ENCODE assay signal across 1 cellular context in the genomic region with DNA sequence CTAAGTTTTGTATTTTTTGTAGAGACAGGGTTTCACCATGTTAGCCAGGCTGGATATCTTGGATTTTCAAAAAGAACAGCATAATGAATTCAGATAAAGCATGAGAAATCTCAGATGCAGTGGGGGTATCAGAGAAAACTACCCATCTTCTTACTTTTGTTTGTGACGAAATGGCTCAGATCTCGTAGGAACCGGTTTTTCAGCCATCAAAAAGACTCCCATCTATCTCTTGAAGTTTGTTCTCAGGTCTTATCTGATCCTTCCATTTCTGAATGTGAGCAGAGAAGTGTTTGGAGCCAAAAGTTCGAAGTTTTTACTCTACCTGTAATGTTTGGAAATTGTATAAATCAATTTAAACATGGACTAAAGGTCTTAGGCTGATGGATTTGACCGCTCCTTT.
TF ChIP-seq lines count a peak whose summit lies in the region.

No MANE protein-coding gene starts in this region.

TF ChIP-seq in HepG2, 621 proteins besides CTCF, POLR2A, EP300 and RAD21:
- TF ChIP-seq, protein P1, sequence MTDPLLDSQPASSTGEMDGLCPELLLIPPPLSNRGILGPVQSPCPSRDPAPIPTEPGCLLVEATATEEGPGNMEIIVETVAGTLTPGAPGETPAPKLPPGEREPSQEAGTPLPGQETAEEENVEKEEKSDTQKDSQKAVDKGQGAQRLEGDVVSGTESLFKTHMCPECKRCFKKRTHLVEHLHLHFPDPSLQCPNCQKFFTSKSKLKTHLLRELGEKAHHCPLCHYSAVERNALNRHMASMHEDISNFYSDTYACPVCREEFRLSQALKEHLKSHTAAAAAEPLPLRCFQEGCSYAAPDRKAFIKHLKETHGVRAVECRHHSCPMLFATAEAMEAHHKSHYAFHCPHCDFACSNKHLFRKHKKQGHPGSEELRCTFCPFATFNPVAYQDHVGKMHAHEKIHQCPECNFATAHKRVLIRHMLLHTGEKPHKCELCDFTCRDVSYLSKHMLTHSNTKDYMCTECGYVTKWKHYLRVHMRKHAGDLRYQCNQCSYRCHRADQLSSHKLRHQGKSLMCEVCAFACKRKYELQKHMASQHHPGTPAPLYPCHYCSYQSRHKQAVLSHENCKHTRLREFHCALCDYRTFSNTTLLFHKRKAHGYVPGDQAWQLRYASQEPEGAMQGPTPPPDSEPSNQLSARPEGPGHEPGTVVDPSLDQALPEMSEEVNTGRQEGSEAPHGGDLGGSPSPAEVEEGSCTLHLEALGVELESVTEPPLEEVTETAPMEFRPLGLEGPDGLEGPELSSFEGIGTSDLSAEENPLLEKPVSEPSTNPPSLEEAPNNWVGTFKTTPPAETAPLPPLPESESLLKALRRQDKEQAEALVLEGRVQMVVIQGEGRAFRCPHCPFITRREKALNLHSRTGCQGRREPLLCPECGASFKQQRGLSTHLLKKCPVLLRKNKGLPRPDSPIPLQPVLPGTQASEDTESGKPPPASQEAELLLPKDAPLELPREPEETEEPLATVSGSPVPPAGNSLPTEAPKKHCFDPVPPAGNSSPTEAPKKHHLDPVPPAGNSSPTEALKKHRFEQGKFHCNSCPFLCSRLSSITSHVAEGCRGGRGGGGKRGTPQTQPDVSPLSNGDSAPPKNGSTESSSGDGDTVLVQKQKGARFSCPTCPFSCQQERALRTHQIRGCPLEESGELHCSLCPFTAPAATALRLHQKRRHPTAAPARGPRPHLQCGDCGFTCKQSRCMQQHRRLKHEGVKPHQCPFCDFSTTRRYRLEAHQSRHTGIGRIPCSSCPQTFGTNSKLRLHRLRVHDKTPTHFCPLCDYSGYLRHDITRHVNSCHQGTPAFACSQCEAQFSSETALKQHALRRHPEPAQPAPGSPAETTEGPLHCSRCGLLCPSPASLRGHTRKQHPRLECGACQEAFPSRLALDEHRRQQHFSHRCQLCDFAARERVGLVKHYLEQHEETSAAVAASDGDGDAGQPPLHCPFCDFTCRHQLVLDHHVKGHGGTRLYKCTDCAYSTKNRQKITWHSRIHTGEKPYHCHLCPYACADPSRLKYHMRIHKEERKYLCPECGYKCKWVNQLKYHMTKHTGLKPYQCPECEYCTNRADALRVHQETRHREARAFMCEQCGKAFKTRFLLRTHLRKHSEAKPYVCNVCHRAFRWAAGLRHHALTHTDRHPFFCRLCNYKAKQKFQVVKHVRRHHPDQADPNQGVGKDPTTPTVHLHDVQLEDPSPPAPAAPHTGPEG (CRISPR knock-in tag; IDR thresholded peaks at IDR 0.05), result no peak
- 0 out of 2 replicates have a peak, but pooled peaks have one; percentile 3 for TF ChIP-seq ZNF770 (CRISPR knock-in tag; IDR thresholded peaks at IDR 0.05)
